ENCODE assay signal across 8 cellular contexts in genomic region chr22:36873614-36874308, GRCh38. TPM values are rescaled to one million over a fixed set of nuclear protein-coding genes. Genes with fewer than 3 reads are reported as not detected.
A peak's percentile ranks its signal among the peaks of the same experiment; 100 is the strongest.
DNase-seq lines count a peak whose midpoint lies in the region; ATAC-seq, FAIRE-seq and TF ChIP-seq lines count a peak whose summit lies in the region.

No MANE protein-coding gene starts in this region.

- RAD21 ChIA-PET in GM12878 (lab: Charles Lee; ENCODE audit: unreplicated experiment) = interaction anchor here (1.0 to 1.8 kb wide), 10 partner anchors 12 to 104 kb away, joined by 3 to 20 read pairs (median 4); partner anchors contain the start of gene NCF4

- H3K4me3 ChIP-seq in OCI-LY7 (ENCODE audit: low read depth, low read length, poor library complexity, severe bottlenecking) = no peak overlapping the region
- H3K4me3 ChIP-seq in GM12878 = no peak overlapping the region

- H3K27me3 ChIP-seq in GM12878 (replicated peaks in 1 of 2; ENCODE audit: control insufficient read depth in 2 of 2, insufficient read depth in 2 of 2, low read length in 1 of 2) = no peaks in the 10 kb centered on the region

- no peaks in the 10 kb centered on the region for H3K9me2 ChIP-seq in OCI-LY7 (ENCODE audit: insufficient read depth, low read length)

- FAIRE-seq in GM12878 (lab: Jason Lieb, UNC) = peak; percentile 97

- TF ChIP-seq EP300 in GM12878 (IDR thresholded peaks at IDR 0.05; ENCODE audit: borderline replicate concordance in 1 of 2, control insufficient read depth in 1 of 2, low read depth in 2 of 2, low read length in 2 of 2) = 0 out of 4 replicates have a peak, but pooled peaks have one; percentile 4 to 16

- WGBS in GM12878 (ENCODE audit: insufficient coverage, insufficient replicate concordance, low lambda C conversion rate, missing lambda C conversion rate) = 2% methylated on average over 6 of the region's 6 CpGs

- H4K20me1 ChIP-seq in OCI-LY7 (ENCODE audit: insufficient read depth, low read length) (no peaks in the 10 kb centered on the region), GM12878 (ENCODE audit: control insufficient read depth, insufficient read depth) (no peaks in the 10 kb centered on the region)

- POLR2A ChIA-PET in OCI-LY7 (lab: Charles Lee) = interaction anchor here (0.9 kb wide), 1 partner anchor 40 kb away, joined by 4 read pairs; the partner anchor contains the start of gene CSF2RB
- POLR2A ChIA-PET in GM12878 (lab: Charles Lee) = interaction anchor here (0.5 to 1.9 kb wide), 7 partner anchors 15 to 1489 kb away, joined by 3 to 4 read pairs (median 3); partner anchors contain the start of gene CSF2RB

- DNase-seq in CD1c-positive myeloid dendritic cell (ENCODE audit: extremely low spot score) (peak; percentile 66), OCI-LY7 (ENCODE audit: low spot score) (peak; percentile 33), GM12878 (ENCODE audit: low read depth, low spot score) (peak; percentile 69), inferior parietal cortex (ENCODE audit: extremely low spot score) (peak; percentile 26), NCI-H187 treated with DMSO at 0.1 percent for 48 hours (lab: John Stamatoyannopoulos, UW) (no peak)
- DNase-seq in stimulated activated CD8-positive, alpha-beta memory T cell treated with anti-CD3 and anti-CD28 coated beads, Interleukin-15, amount 100 ng/mL, for 48 hours (ENCODE audit: low read depth in 2 of 2) = peak; percentile 41 to 56

- CTCF ChIA-PET in OCI-LY7 (lab: Charles Lee; ENCODE audit: unreplicated experiment) (no interaction called here), GM12878 (lab: Yijun Ruan, JAX) (interaction anchor here (0.6 to 1.8 kb wide), 19 partner anchors 8 to 171 kb away, joined by 3 to 21 read pairs (median 4); partner anchors contain the start of genes CSF2RB and IFT27)

- in situ Hi-C loops in GM12878 (cut with MboI) = no loop called here

- H3K4me2 ChIP-seq in OCI-LY7 (ENCODE audit: low read length) (no peak overlapping the region), GM12878 (ENCODE audit: control insufficient read depth, insufficient read depth) (peak overlapping the region; percentile 57)

- SMC1A ChIA-PET in GM12878 (lab: Charles Lee; ENCODE audit: uncharacterized antibody, unreplicated experiment) = interaction anchor here (0.6 to 1.8 kb wide), 19 partner anchors 8 to 107 kb away, joined by 3 to 10 read pairs (median 4); partner anchors contain the start of gene CSF2RB

- ATAC-seq in GM18867 (IDR thresholded peaks at IDR 0.05; ENCODE audit: unreplicated experiment) = peak; percentile 65
- peak; percentile 58 for ATAC-seq in HG03060 (IDR thresholded peaks at IDR 0.05; ENCODE audit: low read depth, unreplicated experiment)
- peak; percentile 96 for ATAC-seq in GM12878

- peak overlapping the region; percentile 47 for H3K9ac ChIP-seq in GM12878 (ENCODE audit: control insufficient read depth, insufficient read depth, low read length)

- no peak for TF ChIP-seq POLR2A in GM12878 (IDR thresholded peaks at IDR 0.05; ENCODE audit: low read depth, low read length)

- intact Hi-C loops in OCI-LY7 (cut with micrococcal nuclease; ENCODE audit: unreplicated experiment) (no loop called here), GM12878 (cut with micrococcal nuclease; ENCODE audit: unreplicated experiment) (loop anchor here (1.0 to 2.0 kb wide), 2 partner anchors 28 to 43 kb away; no protein-coding TSS in a partner anchor)

- TF ChIP-seq CTCF in OCI-LY7 (conservative IDR thresholded peaks at IDR 0.05; ENCODE audit: low read length) (peak; percentile 65), GM12878 (IDR thresholded peaks at IDR 0.05 in 2 of 3, conservative IDR thresholded peaks at IDR 0.05 in 1 of 3; ENCODE audit: control insufficient read depth in 2 of 3, extremely low read depth in 1 of 3, insufficient read depth in 1 of 3, low read depth in 3 of 3, low read length in 3 of 3) (peak; percentile 55 to 64 (median 62))

- H3K9me3 ChIP-seq in OCI-LY7 (ENCODE audit: low read length) = no peaks in the 10 kb centered on the region
- H3K9me3 ChIP-seq in GM12878 (replicated peaks; ENCODE audit: control insufficient read depth, insufficient read depth, low read length) = no peaks in the 10 kb centered on the region; the same call in 2 of the 3 replicates

- TF ChIP-seq RAD21 in GM12878 (IDR thresholded peaks at IDR 0.05; ENCODE audit: insufficient read depth, low read depth, low read length) = peak; percentile 63

- H3K36me3 ChIP-seq in OCI-LY7 (ENCODE audit: insufficient read depth, low read length) = peaks cover 62% of the 10 kb centered on the region
- peaks cover 12 to 25% of the 10 kb centered on the region in 2 experiments for H3K36me3 ChIP-seq in GM12878 (ENCODE audit: control insufficient read depth in 2 of 2, insufficient read depth in 2 of 2, low read length in 1 of 2)

- no peak overlapping the region for H3K27ac ChIP-seq in OCI-LY7 (ENCODE audit: low read depth, low read length, poor library complexity, severe bottlenecking)
- peak overlapping the region; percentile 59 for H3K27ac ChIP-seq in GM12878 (ENCODE audit: control insufficient read depth, insufficient read depth)

- H3K79me2 ChIP-seq in OCI-LY7 (ENCODE audit: insufficient read depth, low read depth, low read length) (no peaks in the 10 kb centered on the region), GM12878 (ENCODE audit: control insufficient read depth, insufficient read depth, low read length) (no peaks in the 10 kb centered on the region)

- H3K4me1 ChIP-seq in OCI-LY7 (ENCODE audit: insufficient read depth, low read length, poor library complexity, severe bottlenecking) = no peaks in the 10 kb centered on the region
- H3K4me1 ChIP-seq in GM12878 (ENCODE audit: control insufficient read depth, insufficient read depth, low read length) = peaks cover 16% of the 10 kb centered on the region

- H2AFZ ChIP-seq in OCI-LY7 (ENCODE audit: low read length) = no peak overlapping the region
- peak overlapping the region; percentile 54; the same call in 1 of the 2 replicates for H2AFZ ChIP-seq in GM12878 (ENCODE audit: control insufficient read depth, low read depth, low read length)

- no TSS peak for BruUV-seq in OCI-LY7 (replicated peaks; lab: Mats Ljungman, UMichigan)
- BruUV-seq in GM12878 (replicated peaks; lab: Mats Ljungman, UMichigan) = no TSS peak

RNA-seq across cellular contexts. Expression of gene NCF4, which starts 13.0 kb away (rescaled TPM):
- 63.6 and 68.0 TPM in 2 replicates for total RNA-seq in OCI-LY7 (2014; rRNA removed; shearing (Covaris generic))
- 97.4 and 121 TPM in 2 replicates for total RNA-seq in OCI-LY7 (2022)
- total RNA-seq in GM12878 (2013; cell fraction: nucleolus; rRNA removed) = 26.0 and 26.7 TPM in 2 replicates
- 91.2 and 96.2 TPM in 2 replicates for total RNA-seq in GM12878 (2014; rRNA removed)
- 58.5 and 59.3 TPM in 2 replicates for total RNA-seq in GM12878 (2014; rRNA removed; fragmentation: Illumina TruSeq; extraction: Trizol)
- total RNA-seq in GM12878 (2021) = 65.6 and 66.5 TPM in 2 replicates
- 15.4 TPM for polyA plus RNA-seq in GM12878 (2011; ENCODE audit: low read depth)
- polyA plus RNA-seq in GM12878 (2011; rRNA removed) = 74.5 and 136 TPM in 2 replicates
- 163 and 194 TPM in 2 replicates for polyA plus RNA-seq in GM12878 (2011; cell fraction: cytosol; rRNA removed)
- polyA plus RNA-seq in GM12878 (2011; cell fraction: nucleus; rRNA removed) = 239 and 247 TPM in 2 replicates
- polyA plus RNA-seq in GM12878 (2012) = 24.0 and 30.9 TPM in 2 replicates
- 24.9 and 56.8 TPM in 2 replicates for polyA plus RNA-seq in GM12878 (2014; fragmentation: Illumina TruSeq; extraction: Trizol)
- 10 to 100 TPM; 22.9 to 29.8 TPM for polyA plus RNA-seq in GM12878 (2014; fragmentation: Nextera tagmentation; extraction: Ambion mirVana)
- polyA plus RNA-seq in GM12878 (2014; rRNA removed) = 82.2 and 90.3 TPM in 2 replicates
- 10 to 100 TPM; 78.5 to 84.5 TPM for polyA plus RNA-seq in GM12878 (2016; fragmentation: Nextera tagmentation; extraction: Ambion mirVana)
- 76.7 and 132 TPM in 2 replicates for polyA minus RNA-seq in GM12878 (2011; rRNA and poly(A)+ RNA removed)
- polyA minus RNA-seq in GM12878 (2011; cell fraction: cytosol; rRNA and poly(A)+ RNA removed) = 33.1 and 37.9 TPM in 2 replicates
- 27.1 and 35.8 TPM in 2 replicates for polyA minus RNA-seq in GM12878 (2011; cell fraction: nucleus; rRNA and poly(A)+ RNA removed)

RNA-seq across cellular contexts. Expression of gene CSF2RB, which starts 39.7 kb away (rescaled TPM):
- 6.2 and 7.6 TPM in 2 replicates for total RNA-seq in OCI-LY7 (2014; rRNA removed; shearing (Covaris generic))
- 21.6 and 23.4 TPM in 2 replicates for total RNA-seq in OCI-LY7 (2022)
- 70.3 and 76.1 TPM in 2 replicates for total RNA-seq in GM12878 (2013; cell fraction: nucleolus; rRNA removed)
- 9.4 and 10.1 TPM in 2 replicates for total RNA-seq in GM12878 (2014; rRNA removed)
- total RNA-seq in GM12878 (2014; rRNA removed; fragmentation: Illumina TruSeq; extraction: Trizol) = 4.5 and 5.1 TPM in 2 replicates
- 8.9 and 9.4 TPM in 2 replicates for total RNA-seq in GM12878 (2021)
- polyA plus RNA-seq in GM12878 (2011; ENCODE audit: low read depth) = 3.2 TPM
- 11.2 and 12.5 TPM in 2 replicates for polyA plus RNA-seq in GM12878 (2011; rRNA removed)
- 9.3 and 12.2 TPM in 2 replicates for polyA plus RNA-seq in GM12878 (2011; cell fraction: cytosol; rRNA removed)
- 42.1 and 51.7 TPM in 2 replicates for polyA plus RNA-seq in GM12878 (2011; cell fraction: nucleus; rRNA removed)
- 8.3 and 8.6 TPM in 2 replicates for polyA plus RNA-seq in GM12878 (2012)
- 3.3 and 5.6 TPM in 2 replicates for polyA plus RNA-seq in GM12878 (2014; fragmentation: Illumina TruSeq; extraction: Trizol)
- polyA plus RNA-seq in GM12878 (2014; fragmentation: Nextera tagmentation; extraction: Ambion mirVana) = 1 to 10 TPM in 1 of 2 experiments, under 1 TPM in 1; 0.82 to 1.5 TPM
- polyA plus RNA-seq in GM12878 (2014; rRNA removed) = 9.9 and 10.7 TPM in 2 replicates
- polyA plus RNA-seq in GM12878 (2016; fragmentation: Nextera tagmentation; extraction: Ambion mirVana) = 1 to 10 TPM; 2.7 to 3.5 TPM
- polyA minus RNA-seq in GM12878 (2011; rRNA and poly(A)+ RNA removed) = 10.5 and 25.9 TPM in 2 replicates
- polyA minus RNA-seq in GM12878 (2011; cell fraction: cytosol; rRNA and poly(A)+ RNA removed) = 5.3 and 5.5 TPM in 2 replicates
- polyA minus RNA-seq in GM12878 (2011; cell fraction: nucleus; rRNA and poly(A)+ RNA removed) = 11.3 and 11.5 TPM in 2 replicates

RNA-seq across cellular contexts. Expression of gene PVALB, which starts 56.9 kb away (rescaled TPM):
- not detected in 2 replicates for total RNA-seq in OCI-LY7 (2014; rRNA removed; shearing (Covaris generic))
- total RNA-seq in OCI-LY7 (2022) = not detected in 2 replicates
- not detected in 2 replicates for total RNA-seq in GM12878 (2013; cell fraction: nucleolus; rRNA removed)
- not detected in 2 replicates for total RNA-seq in GM12878 (2014; rRNA removed)
- total RNA-seq in GM12878 (2014; rRNA removed; fragmentation: Illumina TruSeq; extraction: Trizol) = not detected in 2 replicates
- not detected in 2 replicates for total RNA-seq in GM12878 (2021)
- polyA plus RNA-seq in GM12878 (2011; ENCODE audit: low read depth) = not detected
- not detected in 2 replicates for polyA plus RNA-seq in GM12878 (2011; rRNA removed)
- not detected in 2 replicates for polyA plus RNA-seq in GM12878 (2011; cell fraction: cytosol; rRNA removed)
- not detected in 2 replicates for polyA plus RNA-seq in GM12878 (2011; cell fraction: nucleus; rRNA removed)
- polyA plus RNA-seq in GM12878 (2012) = not detected in 2 replicates
- not detected in 2 replicates for polyA plus RNA-seq in GM12878 (2014; fragmentation: Illumina TruSeq; extraction: Trizol)
- not detected for polyA plus RNA-seq in GM12878 (2014; fragmentation: Nextera tagmentation; extraction: Ambion mirVana)
- polyA plus RNA-seq in GM12878 (2014; rRNA removed) = not detected in 2 replicates
- not detected for polyA plus RNA-seq in GM12878 (2016; fragmentation: Nextera tagmentation; extraction: Ambion mirVana)
- polyA minus RNA-seq in GM12878 (2011; rRNA and poly(A)+ RNA removed) = not detected in 2 replicates
- polyA minus RNA-seq in GM12878 (2011; cell fraction: cytosol; rRNA and poly(A)+ RNA removed) = not detected in 2 replicates
- polyA minus RNA-seq in GM12878 (2011; cell fraction: nucleus; rRNA and poly(A)+ RNA removed) = not detected in 2 replicates
